In genomic region chr17:71023631-71024030, GRCh38 we compare ENCODE assay signal across 10 cellular contexts.
DNase-seq lines count a peak whose midpoint lies in the region; ATAC-seq, FAIRE-seq and TF ChIP-seq lines count a peak whose summit lies in the region.
"Had no signal": no experiment of that assay in that cellular context is flagged by ENCODE, and none has a peak within 500 bp of the region (broad histone marks: within the 10 kb centered on the region; RNA-seq: fewer than 3 reads in every experiment).

No MANE protein-coding gene starts in this region.

- intact Hi-C loops in left colon (cut with DNase I, micrococcal nuclease) = no loop called here

- no CpG with 5 or more reads among the region's 4 CpGs for WGBS in trophoblast cell (ENCODE audit: extremely low coverage, insufficient coverage, insufficient read length)

- H2AK5ac ChIP-seq in trophoblast cell (ENCODE audit: low read length) = no peak overlapping the region

- H3K79me2 ChIP-seq in GM23338 (replicated peaks; ENCODE audit: insufficient read depth) (no peaks in the 10 kb centered on the region), astrocyte (ENCODE audit: insufficient read depth, low read length) (no peaks in the 10 kb centered on the region), trophoblast cell (ENCODE audit: control insufficient read depth, insufficient read depth, low read length, poor library complexity) (no peaks in the 10 kb centered on the region)

- TF ChIP-seq CTCF in GM23338 (conservative IDR thresholded peaks at IDR 0.05; ENCODE audit: low read depth in 2 of 2) (no peak), astrocyte (IDR thresholded peaks at IDR 0.05; ENCODE audit: insufficient read depth, low read depth, low read length) (no peak)

- H2BK12ac ChIP-seq in trophoblast cell (ENCODE audit: low read length) = peak overlapping the region; percentile 32

- no peak overlapping the region for H3K4ac ChIP-seq in trophoblast cell (ENCODE audit: low read depth, low read length)

- no peak overlapping the region for H2AFZ ChIP-seq in GM23338
- no peak overlapping the region for H2AFZ ChIP-seq in astrocyte (ENCODE audit: low read depth, low read length)
- no peak overlapping the region for H2AFZ ChIP-seq in trophoblast cell (ENCODE audit: insufficient read depth, low read length, poor library complexity)

- ATAC-seq in GM23338 (peak; percentile 41; the same call in 2 of the 3 replicates), HG02981 (IDR thresholded peaks at IDR 0.05; ENCODE audit: unreplicated experiment) (no peak), left colon (no peak), GM19351 (IDR thresholded peaks at IDR 0.05; ENCODE audit: unreplicated experiment) (no peak)
- ATAC-seq: activated naive CD8-positive, alpha-beta T cell treated with anti-CD3 and anti-CD28 coated beads, Interleukin-2, amount 50 U/mL, for 24 hours; effector memory CD8-positive, alpha-beta T cell had no signal

- no peak overlapping the region for H3K14ac ChIP-seq in trophoblast cell (ENCODE audit: low read length)

- peak overlapping the region; percentile 93 for H2BK5ac ChIP-seq in trophoblast cell (ENCODE audit: low read depth, low read length, poor library complexity)

- H3K27me3 ChIP-seq in GM23338 (ENCODE audit: insufficient read depth) (no peaks in the 10 kb centered on the region; the same call in 1 of the 2 replicates), astrocyte (ENCODE audit: insufficient read depth, low read length) (no peaks in the 10 kb centered on the region), trophoblast cell (ENCODE audit: insufficient read depth, low read length) (no peaks in the 10 kb centered on the region)

- H3K36me3 ChIP-seq in GM23338 (ENCODE audit: insufficient read depth) = no peaks in the 10 kb centered on the region
- no peaks in the 10 kb centered on the region for H3K36me3 ChIP-seq in astrocyte (ENCODE audit: insufficient read depth, low read length)
- no peaks in the 10 kb centered on the region for H3K36me3 ChIP-seq in trophoblast cell (ENCODE audit: control insufficient read depth in 1 of 2, insufficient read depth in 2 of 2, low read length in 2 of 2)

- H4K91ac ChIP-seq in trophoblast cell (ENCODE audit: low read depth, low read length) = peak overlapping the region; percentile 81

- H3K4me1 ChIP-seq in GM23338 (ENCODE audit: insufficient read depth) = peaks cover 32% of the 10 kb centered on the region
- H3K4me1 ChIP-seq in astrocyte (ENCODE audit: insufficient read depth, low read length) = no peaks in the 10 kb centered on the region
- peaks cover 0 to 6% of the 10 kb centered on the region in 2 experiments for H3K4me1 ChIP-seq in trophoblast cell (ENCODE audit: control insufficient read depth in 1 of 2, insufficient read depth in 2 of 2, low read length in 2 of 2)

- H3K4me2 ChIP-seq in GM23338 (no peak overlapping the region), astrocyte (ENCODE audit: low read length) (no peak overlapping the region), trophoblast cell (ENCODE audit: low read length) (no peak overlapping the region)

- H3K23ac ChIP-seq in trophoblast cell (ENCODE audit: low read length) = no peak overlapping the region

- H3K27me3 Mint-ChIP-seq in GM23338 (ENCODE audit: insufficient read depth, low read depth, poor library complexity) (peaks cover 5% of the 10 kb centered on the region), astrocyte (ENCODE audit: low read depth, unreplicated experiment) (no peaks in the 10 kb centered on the region)
- H3K27me3 Mint-ChIP-seq: activated naive CD8-positive, alpha-beta T cell treated with anti-CD3 and anti-CD28 coated beads, Interleukin-2, amount 50 U/mL, for 24 hours; effector memory CD8-positive, alpha-beta T cell had no signal

- peaks cover 4% of the 10 kb centered on the region; the same call in 2 of the 3 replicates for H3K4me1 Mint-ChIP-seq in GM23338
- no peaks in the 10 kb centered on the region for H3K4me1 Mint-ChIP-seq in astrocyte (ENCODE audit: low read depth, unreplicated experiment)
- H3K4me1 Mint-ChIP-seq: activated naive CD8-positive, alpha-beta T cell treated with anti-CD3 and anti-CD28 coated beads, Interleukin-2, amount 50 U/mL, for 24 hours had no signal

- H4K8ac ChIP-seq in trophoblast cell (ENCODE audit: low read depth, low read length) = no peak overlapping the region

- H3K4me3 Mint-ChIP-seq in GM23338 (no peak overlapping the region), astrocyte (ENCODE audit: unreplicated experiment) (no peak overlapping the region)
- H3K4me3 Mint-ChIP-seq: activated naive CD8-positive, alpha-beta T cell treated with anti-CD3 and anti-CD28 coated beads, Interleukin-2, amount 50 U/mL, for 24 hours; effector memory CD8-positive, alpha-beta T cell had no signal

- H3K79me1 ChIP-seq in trophoblast cell (ENCODE audit: low read length) = peaks cover 4% of the 10 kb centered on the region

- H3K9me3 Mint-ChIP-seq in GM23338 (no peaks in the 10 kb centered on the region), astrocyte (ENCODE audit: unreplicated experiment) (no peaks in the 10 kb centered on the region)
- H3K9me3 Mint-ChIP-seq: activated naive CD8-positive, alpha-beta T cell treated with anti-CD3 and anti-CD28 coated beads, Interleukin-2, amount 50 U/mL, for 24 hours had no signal

- H3K9me2 ChIP-seq in GM23338 (ENCODE audit: insufficient read depth) = peaks cover 6% of the 10 kb centered on the region

- H3K27ac Mint-ChIP-seq in GM23338 (no peak overlapping the region), astrocyte (ENCODE audit: unreplicated experiment) (no peak overlapping the region)
- H3K27ac Mint-ChIP-seq: activated naive CD8-positive, alpha-beta T cell treated with anti-CD3 and anti-CD28 coated beads, Interleukin-2, amount 50 U/mL, for 24 hours; effector memory CD8-positive, alpha-beta T cell had no signal

- peaks cover 2% of the 10 kb centered on the region for H3K9me3 ChIP-seq in astrocyte (ENCODE audit: insufficient read depth, low read depth, low read length)
- no peaks in the 10 kb centered on the region for H3K9me3 ChIP-seq in trophoblast cell (ENCODE audit: insufficient read depth, low read depth, low read length)

- H2BK120ac ChIP-seq in trophoblast cell (ENCODE audit: insufficient read depth, low read length, poor library complexity) = no peak overlapping the region

- no peaks in the 10 kb centered on the region for H3F3A ChIP-seq in GM23338 (replicated peaks; ENCODE audit: low read depth)

- H4K20me1 ChIP-seq in GM23338 (replicated peaks; ENCODE audit: insufficient read depth) = no peaks in the 10 kb centered on the region; the same call in 1 of the 2 replicates
- H4K20me1 ChIP-seq in astrocyte (ENCODE audit: insufficient read depth, low read length) = no peaks in the 10 kb centered on the region

- FAIRE-seq in astrocyte (lab: Jason Lieb, UNC) = no peak

- no peak overlapping the region for H4K12ac ChIP-seq in trophoblast cell (ENCODE audit: low read depth, low read length)

- H3K27ac ChIP-seq in GM23338 (ENCODE audit: low read depth) (no peak overlapping the region), astrocyte (ENCODE audit: low read depth, low read length) (no peak overlapping the region), trophoblast cell (ENCODE audit: low read depth, low read length) (peak overlapping the region; percentile 61)

- no peak overlapping the region for H3K18ac ChIP-seq in trophoblast cell (ENCODE audit: low read length)

- no peak overlapping the region for H3K9ac ChIP-seq in astrocyte (ENCODE audit: low read length)
- no peak overlapping the region for H3K9ac ChIP-seq in trophoblast cell (ENCODE audit: low read length)

- no peaks in the 10 kb centered on the region for H3K36me3 Mint-ChIP-seq in GM23338 (ENCODE audit: low read depth)
- no peaks in the 10 kb centered on the region for H3K36me3 Mint-ChIP-seq in astrocyte (ENCODE audit: low read depth, unreplicated experiment)

- DNase-seq in GM23338 (ENCODE audit: low spot score) (no peak), NCI-H2107 treated with DMSO at 0.1 percent for 48 hours (lab: John Stamatoyannopoulos, UW; ENCODE audit: unreplicated experiment) (peak; percentile 80), astrocyte (ENCODE audit: low read depth) (peak; percentile 4), trophoblast cell (no peak), left colon (no peak)
- DNase-seq: activated naive CD8-positive, alpha-beta T cell treated with anti-CD3 and anti-CD28 coated beads, Interleukin-2, amount 50 U/mL, for 24 hours; DMS79 treated with DMSO at 0.1 percent for 48 hours; effector memory CD8-positive, alpha-beta T cell had no signal

- H3K4me3 ChIP-seq in GM23338 (no peak overlapping the region), astrocyte (ENCODE audit: insufficient read depth, low read depth, low read length) (no peak overlapping the region), trophoblast cell (ENCODE audit: low read depth, low read length) (no peak overlapping the region)

TF ChIP-seq in GM23338, 12 proteins besides CTCF, POLR2A, EP300 and RAD21:
- no peak for TF ChIP-seq STAT1 (IDR thresholded peaks at IDR 0.05; ENCODE audit: unreplicated experiment)

Comparison
In these comparisons a context has a peak if more than half of its experiments do, and no peak if none do; other contexts are left out.
1. DNase-seq: peak in NCI-H2107 treated with DMSO at 0.1 percent for 48 hours (single experiment) and astrocyte (single experiment); none in GM23338 (single experiment), trophoblast cell (0 of 2) and left colon (0 of 2).